8 cellular contexts compared by ENCODE assay signal in genomic region chr2:24972315-24972958, GRCh38. TPM values are rescaled to one million over a fixed set of nuclear protein-coding genes. Genes with fewer than 3 reads are reported as not detected.
DNase-seq lines count a peak whose midpoint lies in the region; ATAC-seq and TF ChIP-seq lines count a peak whose summit lies in the region.

No MANE protein-coding gene starts in this region.

- TF ChIP-seq CTCF in GM12864 (IDR thresholded peaks at IDR 0.05; ENCODE audit: low read depth, low read length, missing control alignments): no peak

- CTCF ChIA-PET in activated CD4-positive, alpha-beta T cell treated with anti-CD3 and anti-CD28 coated beads, Interleukin-2, amount 10 ng/mL, durations not matched to agents 7 days and 5 days (lab: Charles Lee): no interaction called here

- H3K4me3 Mint-ChIP-seq in activated CD4-positive, alpha-beta T cell treated with anti-CD3 and anti-CD28 coated beads, Interleukin-2, amount 10 ng/mL, durations not matched to agents 7 days and 5 days: peak overlapping the region; percentile 97
- peak overlapping the region; percentile 96 to 97 for H3K4me3 Mint-ChIP-seq in stimulated activated naive B cell treated with anti-CD40 and anti-IgM and Interleukin-4, amounts not matched to agents 10 μg/mL and 1 μg/mL and 100 μg/mL, for 72 hours

- H3K79me1 ChIP-seq in mesendoderm (ENCODE audit: low read length): peaks cover 6% of the 10 kb centered on the region

- DNase-seq in GM12864 (ENCODE audit: low read depth) (no peak), NCI-H128 (lab: John Stamatoyannopoulos, UW; ENCODE audit: unreplicated experiment) (peak; percentile 11), mesendoderm (peak; percentile 63)
- peak; percentile 46 for DNase-seq in activated CD4-positive, alpha-beta T cell treated with anti-CD3 and anti-CD28 coated beads, Interleukin-2, amount 10 ng/mL, durations not matched to agents 7 days and 5 days
- DNase-seq in effector CD4-positive, alpha-beta T cell: peak; percentile 24
- peak; percentile 20 for DNase-seq in stimulated activated naive B cell treated with anti-CD40 and anti-IgM and Interleukin-4, amounts not matched to agents 10 μg/mL and 1 μg/mL and 100 μg/mL, for 72 hours

- no peak overlapping the region for H3K4ac ChIP-seq in mesendoderm (ENCODE audit: low read depth, low read length)

- H2BK15ac ChIP-seq in mesendoderm (replicated peaks; ENCODE audit: low read depth): no peak overlapping the region

- no peaks in the 10 kb centered on the region for H3K27me3 Mint-ChIP-seq in activated CD4-positive, alpha-beta T cell treated with anti-CD3 and anti-CD28 coated beads, Interleukin-2, amount 10 ng/mL, durations not matched to agents 7 days and 5 days
- no peaks in the 10 kb centered on the region for H3K27me3 Mint-ChIP-seq in stimulated activated naive B cell treated with anti-CD40 and anti-IgM and Interleukin-4, amounts not matched to agents 10 μg/mL and 1 μg/mL and 100 μg/mL, for 72 hours

- peak overlapping the region; percentile 100 for H3K27ac Mint-ChIP-seq in activated CD4-positive, alpha-beta T cell treated with anti-CD3 and anti-CD28 coated beads, Interleukin-2, amount 10 ng/mL, durations not matched to agents 7 days and 5 days
- peak overlapping the region; percentile 100 for H3K27ac Mint-ChIP-seq in stimulated activated naive B cell treated with anti-CD40 and anti-IgM and Interleukin-4, amounts not matched to agents 10 μg/mL and 1 μg/mL and 100 μg/mL, for 72 hours

- H4K5ac ChIP-seq in mesendoderm (ENCODE audit: low read length): peak overlapping the region; percentile 65

- no CpG with 5 or more reads among the region's 19 CpGs for WGBS in mesendoderm (ENCODE audit: extremely low coverage, insufficient coverage, low lambda C conversion rate)

- POLR2A ChIA-PET in activated CD4-positive, alpha-beta T cell treated with anti-CD3 and anti-CD28 coated beads, Interleukin-2, amount 10 ng/mL, durations not matched to agents 7 days and 5 days (lab: Charles Lee): interaction anchor here (0.7 kb wide), 1 partner anchor 189 kb away, joined by 3 read pairs; no protein-coding TSS in a partner anchor

- peak overlapping the region; percentile 51 for H3K18ac ChIP-seq in mesendoderm (ENCODE audit: low read length)

- H3K36me3 Mint-ChIP-seq in activated CD4-positive, alpha-beta T cell treated with anti-CD3 and anti-CD28 coated beads, Interleukin-2, amount 10 ng/mL, durations not matched to agents 7 days and 5 days (ENCODE audit: low read depth): no peaks in the 10 kb centered on the region
- peaks cover 4 to 5% of the 10 kb centered on the region in 2 donors for H3K36me3 Mint-ChIP-seq in stimulated activated naive B cell treated with anti-CD40 and anti-IgM and Interleukin-4, amounts not matched to agents 10 μg/mL and 1 μg/mL and 100 μg/mL, for 72 hours

- peaks cover 4% of the 10 kb centered on the region for H3K79me2 ChIP-seq in mesendoderm (ENCODE audit: control insufficient read depth, insufficient read depth, low read length)

- H2BK5ac ChIP-seq in mesendoderm (ENCODE audit: low read length): no peak overlapping the region

- H3K56ac ChIP-seq in mesendoderm (ENCODE audit: low read length): peak overlapping the region; percentile 95

- no peaks in the 10 kb centered on the region for H3K36me3 ChIP-seq in mesendoderm (ENCODE audit: control insufficient read depth, insufficient read depth, low read length)

- no peak overlapping the region for H4K8ac ChIP-seq in mesendoderm (ENCODE audit: low read depth, low read length)

- H2BK120ac ChIP-seq in mesendoderm (ENCODE audit: low read depth, low read length): no peak overlapping the region

- H3K4me3 ChIP-seq in GM12864 (ENCODE audit: low read depth, low read length): peak overlapping the region; percentile 73
- H3K4me3 ChIP-seq in mesendoderm (ENCODE audit: low read length): peak overlapping the region; percentile 81

- H3K23ac ChIP-seq in mesendoderm (ENCODE audit: low read length): no peak overlapping the region

- no peaks in the 10 kb centered on the region for H3K9me3 Mint-ChIP-seq in activated CD4-positive, alpha-beta T cell treated with anti-CD3 and anti-CD28 coated beads, Interleukin-2, amount 10 ng/mL, durations not matched to agents 7 days and 5 days
- H3K9me3 Mint-ChIP-seq in stimulated activated naive B cell treated with anti-CD40 and anti-IgM and Interleukin-4, amounts not matched to agents 10 μg/mL and 1 μg/mL and 100 μg/mL, for 72 hours: no peaks in the 10 kb centered on the region

- H3K4me1 Mint-ChIP-seq in activated CD4-positive, alpha-beta T cell treated with anti-CD3 and anti-CD28 coated beads, Interleukin-2, amount 10 ng/mL, durations not matched to agents 7 days and 5 days: peaks cover 19% of the 10 kb centered on the region
- H3K4me1 Mint-ChIP-seq in stimulated activated naive B cell treated with anti-CD40 and anti-IgM and Interleukin-4, amounts not matched to agents 10 μg/mL and 1 μg/mL and 100 μg/mL, for 72 hours: peaks cover 1 to 7% of the 10 kb centered on the region in 2 donors

- ATAC-seq in stimulated activated naive B cell treated with anti-CD40 and anti-IgM and Interleukin-4, amounts not matched to agents 10 μg/mL and 1 μg/mL and 100 μg/mL, for 72 hours (replicated peaks): no peak
- ATAC-seq in GM21825 (IDR thresholded peaks at IDR 0.05; ENCODE audit: unreplicated experiment) (no peak), GM19395 (IDR thresholded peaks at IDR 0.05; ENCODE audit: unreplicated experiment) (no peak)

- peak overlapping the region; percentile 58 for H3K27ac ChIP-seq in mesendoderm (ENCODE audit: low read depth, low read length)

- H3K27me3 ChIP-seq in mesendoderm (ENCODE audit: insufficient read depth, low read length, poor library complexity): no peaks in the 10 kb centered on the region

- H3K9ac ChIP-seq in mesendoderm (ENCODE audit: low read length): peak overlapping the region; percentile 94

- no peak overlapping the region for H2AK5ac ChIP-seq in mesendoderm (ENCODE audit: low read length)

- H3K4me2 ChIP-seq in mesendoderm (ENCODE audit: low read length): peak overlapping the region; percentile 88

- H3K4me1 ChIP-seq in mesendoderm (ENCODE audit: control insufficient read depth, low read depth, low read length): peaks cover 2% of the 10 kb centered on the region

RNA-seq across cellular contexts. Expression of gene DNAJC27, which starts 0.7 kb away (rescaled TPM):
- 1 to 10 TPM; 6.0 to 7.7 TPM for total RNA-seq in activated CD4-positive, alpha-beta T cell treated with anti-CD3 and anti-CD28 coated beads, Interleukin-2, amount 10 ng/mL, durations not matched to agents 7 days and 5 days
- polyA plus RNA-seq in mesendoderm (2013, experiment 1 of 2): 1.5 TPM
- polyA plus RNA-seq in mesendoderm (2013, experiment 2 of 2): 1.6 TPM

RNA-seq across cellular contexts. Expression of gene ADCY3, which starts 52.4 kb away (rescaled TPM):
- 10 to 100 TPM; 60.8 to 67.2 TPM for total RNA-seq in activated CD4-positive, alpha-beta T cell treated with anti-CD3 and anti-CD28 coated beads, Interleukin-2, amount 10 ng/mL, durations not matched to agents 7 days and 5 days
- polyA plus RNA-seq in mesendoderm (2013, experiment 1 of 2): 17.0 TPM
- polyA plus RNA-seq in mesendoderm (2013, experiment 2 of 2): 18.1 TPM
